19 cellular contexts compared by ENCODE assay signal in genomic region chr4:126954537-126955291, GRCh38.
DNase-seq lines count a peak whose midpoint lies in the region; ATAC-seq, FAIRE-seq and TF ChIP-seq lines count a peak whose summit lies in the region.
"Had no signal": no experiment of that assay in that cellular context is flagged by ENCODE, and none has a peak within 500 bp of the region (broad histone marks: within the 10 kb centered on the region; RNA-seq: fewer than 3 reads in every experiment).

No MANE protein-coding gene starts in this region.

- H3K4me3 Mint-ChIP-seq in astrocyte (ENCODE audit: unreplicated experiment): no peak overlapping the region
- H3K4me3 Mint-ChIP-seq: IgD-negative memory B cell had no signal

- no peak overlapping the region for H2BK120ac ChIP-seq in neuronal stem cell (ENCODE audit: low read depth, low read length)

- no peaks in the 10 kb centered on the region for H3K9me3 Mint-ChIP-seq in astrocyte (ENCODE audit: unreplicated experiment)

- no peaks in the 10 kb centered on the region for H3K36me3 Mint-ChIP-seq in astrocyte (ENCODE audit: low read depth, unreplicated experiment)
- H3K36me3 Mint-ChIP-seq: IgD-negative memory B cell had no signal

- H3K4me2 ChIP-seq in astrocyte (ENCODE audit: low read length): no peak overlapping the region
- H3K4me2 ChIP-seq in neuronal stem cell (ENCODE audit: insufficient read depth, low read length, poor library complexity, severe bottlenecking): no peak overlapping the region
- H3K4me2 ChIP-seq: A549 had no signal

- no peak overlapping the region for H3K18ac ChIP-seq in neuronal stem cell (ENCODE audit: low read length)

- H4K20me1 ChIP-seq in astrocyte (ENCODE audit: insufficient read depth, low read length): no peaks in the 10 kb centered on the region

- H3K4ac ChIP-seq in neuronal stem cell (ENCODE audit: low read length): no peak overlapping the region

- no peak overlapping the region for H3K9ac ChIP-seq in astrocyte (ENCODE audit: low read length)
- no peak overlapping the region for H3K9ac ChIP-seq in neuronal stem cell (ENCODE audit: low read depth, low read length, poor library complexity)

- H3K27me3 ChIP-seq in astrocyte (ENCODE audit: insufficient read depth, low read length) (no peaks in the 10 kb centered on the region), neuronal stem cell (ENCODE audit: control insufficient read depth in 3 of 3, insufficient read depth in 3 of 3, low read depth in 1 of 3, low read length in 3 of 3) (no peaks in the 10 kb centered on the region)
- H3K27me3 ChIP-seq: BE2C, SJSA1 had no signal

- no peak overlapping the region for H4K91ac ChIP-seq in neuronal stem cell (ENCODE audit: low read depth, low read length, poor library complexity)

- H3K23ac ChIP-seq in neuronal stem cell (ENCODE audit: low read depth, low read length, poor library complexity): no peak overlapping the region

- no peak overlapping the region for H3K14ac ChIP-seq in neuronal stem cell (ENCODE audit: low read length)

- H3K4me3 ChIP-seq in astrocyte (ENCODE audit: insufficient read depth, low read depth, low read length): no peak overlapping the region
- H3K4me3 ChIP-seq in neuronal stem cell (ENCODE audit: low read length in 2 of 2): no peak overlapping the region
- H3K4me3 ChIP-seq: A549, SJSA1 had no signal

- H3K4me1 Mint-ChIP-seq in astrocyte (ENCODE audit: low read depth, unreplicated experiment): peaks cover 4% of the 10 kb centered on the region
- H3K4me1 Mint-ChIP-seq: IgD-negative memory B cell had no signal

- H3K79me1 ChIP-seq in neuronal stem cell (ENCODE audit: low read depth, low read length): no peaks in the 10 kb centered on the region

- H2BK12ac ChIP-seq in neuronal stem cell (ENCODE audit: low read length): no peak overlapping the region

- H4K8ac ChIP-seq in neuronal stem cell (ENCODE audit: low read depth, low read length): no peak overlapping the region

- no peak overlapping the region for H3K27ac ChIP-seq in astrocyte (ENCODE audit: low read depth, low read length)
- no peak overlapping the region for H3K27ac ChIP-seq in neuronal stem cell (replicated peaks; ENCODE audit: low read length)
- H3K27ac ChIP-seq: A549, SJSA1 had no signal

- TF ChIP-seq CTCF in astrocyte (IDR thresholded peaks at IDR 0.05; ENCODE audit: insufficient read depth, low read depth, low read length): no peak

- no peak overlapping the region for H2AK5ac ChIP-seq in neuronal stem cell (ENCODE audit: low read depth, low read length)

- H3K4me1 ChIP-seq in astrocyte (ENCODE audit: insufficient read depth, low read length): no peaks in the 10 kb centered on the region
- peaks cover 0 to 2% of the 10 kb centered on the region in 2 donors for H3K4me1 ChIP-seq in neuronal stem cell (ENCODE audit: control insufficient read depth in 2 of 2, insufficient read depth in 1 of 2, low read depth in 1 of 2, low read length in 2 of 2)
- H3K4me1 ChIP-seq: A549, BE2C, SJSA1 had no signal

- H2BK5ac ChIP-seq in neuronal stem cell (ENCODE audit: low read length): no peak overlapping the region

- no CpG with 5 or more reads among the region's 5 CpGs for WGBS in neuronal stem cell (ENCODE audit: extremely low coverage in 2 of 2, insufficient read length in 2 of 2, insufficient replicate concordance in 1 of 2), 2 donors

- no peaks in the 10 kb centered on the region for H3K27me3 Mint-ChIP-seq in astrocyte (ENCODE audit: low read depth, unreplicated experiment)
- H3K27me3 Mint-ChIP-seq: IgD-negative memory B cell had no signal

- H3K9me3 ChIP-seq in astrocyte (ENCODE audit: insufficient read depth, low read depth, low read length): no peaks in the 10 kb centered on the region
- H3K9me3 ChIP-seq in neuronal stem cell (replicated peaks in 1 of 2; ENCODE audit: control insufficient read depth in 2 of 2, insufficient read depth in 1 of 2, low read depth in 1 of 2, low read length in 2 of 2): no peaks in the 10 kb centered on the region
- H3K9me3 ChIP-seq: A549, BE2C, SJSA1 had no signal

- H3K79me2 ChIP-seq in astrocyte (ENCODE audit: insufficient read depth, low read length): no peaks in the 10 kb centered on the region

- no peak for FAIRE-seq in astrocyte (lab: Jason Lieb, UNC)
- FAIRE-seq: A549, GM12892 had no signal

- DNase-seq in GM03348 (ENCODE audit: low spot score): peak; percentile 20
- DNase-seq in NCI-H82 (lab: John Stamatoyannopoulos, UW): peak; percentile 81
- DNase-seq in astrocyte (ENCODE audit: low read depth): no peak
- DNase-seq in neuronal stem cell (ENCODE audit: low spot score): no peak
- no peak for DNase-seq in DMS153 treated with DMSO at 0.1 percent for 48 hours (lab: John Stamatoyannopoulos, UW; ENCODE audit: unreplicated experiment)
- DNase-seq in NK-92 (lab: John Stamatoyannopoulos, UW; ENCODE audit: unreplicated experiment): no peak
- no peak for DNase-seq in activated naive CD4-positive, alpha-beta T cell treated with Interleukin-2 at 50 U/mL for 16 hours
- DNase-seq: DND-41, Kasumi-1, NCI-H1417, NCI-H1694 treated with DMSO at 0.1 percent for 48 hours, NCI-H510A had no signal

- H2AFZ ChIP-seq in astrocyte (ENCODE audit: low read depth, low read length): peak overlapping the region; percentile 11
- peak overlapping the region; percentile 71 for H2AFZ ChIP-seq in neuronal stem cell (ENCODE audit: low read length)

- H2BK15ac ChIP-seq in neuronal stem cell (ENCODE audit: low read length): no peak overlapping the region

- no peak overlapping the region for H3K27ac Mint-ChIP-seq in astrocyte (ENCODE audit: unreplicated experiment)
- H3K27ac Mint-ChIP-seq: IgD-negative memory B cell had no signal

- H3K36me3 ChIP-seq in astrocyte (ENCODE audit: insufficient read depth, low read length) (no peaks in the 10 kb centered on the region), neuronal stem cell (replicated peaks in 1 of 2; ENCODE audit: control insufficient read depth in 2 of 2, insufficient read depth in 2 of 2, low read length in 2 of 2) (no peaks in the 10 kb centered on the region)
- H3K36me3 ChIP-seq: BE2C, SJSA1 had no signal

- ATAC-seq in GM21390 (IDR thresholded peaks at IDR 0.05; ENCODE audit: unreplicated experiment): no peak
- ATAC-seq: A549, Panc1 had no signal

Comparison
In these comparisons a context has a peak if more than half of its experiments do, and no peak if none do; other contexts are left out.
1. DNase-seq: peak in GM03348 (single experiment) and NCI-H82 (single experiment); none in astrocyte (single experiment), neuronal stem cell (single experiment), DMS153 treated with DMSO at 0.1 percent for 48 hours (single experiment), NK-92 (single experiment) and activated naive CD4-positive, alpha-beta T cell treated with Interleukin-2 at 50 U/mL for 16 hours (single experiment).